31 cellular contexts compared by ENCODE assay signal in the genomic region with DNA sequence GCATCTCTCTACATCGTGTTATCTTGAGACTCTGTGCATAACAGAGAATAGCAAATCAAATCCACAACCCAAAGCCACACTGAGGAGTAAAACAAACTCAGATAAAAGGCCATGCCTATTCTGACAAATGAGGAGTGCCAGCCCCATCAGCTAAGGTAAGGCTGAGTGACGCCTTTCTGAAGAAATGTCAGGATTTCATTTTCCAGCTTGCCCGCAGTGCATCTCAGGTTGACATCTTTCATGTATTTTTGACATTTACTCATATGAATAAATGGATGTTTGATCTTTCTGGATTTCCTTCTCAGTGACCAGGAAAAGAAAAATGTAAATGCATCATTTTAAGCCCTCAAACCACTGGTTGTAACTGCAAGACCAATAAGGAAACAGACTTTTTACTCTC. TPM values are rescaled to one million over a fixed set of nuclear protein-coding genes. Genes with fewer than 3 reads are reported as not detected.
DNase-seq lines count a peak whose midpoint lies in the region; ATAC-seq, FAIRE-seq and TF ChIP-seq lines count a peak whose summit lies in the region.
"Had no signal": no experiment of that assay in that cellular context is flagged by ENCODE, and none has a peak within 500 bp of the region (broad histone marks: within the 10 kb centered on the region; RNA-seq: fewer than 3 reads in every experiment).

No MANE protein-coding gene starts in this region.

- H3K56ac ChIP-seq in H1 (replicated peaks; ENCODE audit: insufficient read length, low read depth, low read length), result no peak overlapping the region

- H3K79me2 ChIP-seq in H1 (ENCODE audit: control insufficient read depth in 1 of 2, insufficient read depth in 2 of 2, low read length in 2 of 2), result no peaks in the 10 kb centered on the region
- H3K79me2 ChIP-seq in neural cell (replicated peaks; ENCODE audit: insufficient read depth, low read length), result no peaks in the 10 kb centered on the region

- H3K23me2 ChIP-seq in H1 (ENCODE audit: low read depth, low read length), result no peaks in the 10 kb centered on the region

- no peak for TF ChIP-seq CTCF in H1 (IDR thresholded peaks at IDR 0.05; ENCODE audit: control extremely low read depth in 1 of 3, insufficient read depth in 1 of 3, low read depth in 1 of 3, low read length in 3 of 3)
- no peak for TF ChIP-seq CTCF in neural cell (IDR thresholded peaks at IDR 0.05; ENCODE audit: poor library complexity, severe bottlenecking)

- H3K9me3 ChIP-seq in H1 (ENCODE audit: insufficient read depth in 2 of 2, low read depth in 1 of 2, low read length in 1 of 2) (no peaks in the 10 kb centered on the region), neural cell (ENCODE audit: low read length) (no peaks in the 10 kb centered on the region)
- H3K9me3 ChIP-seq: A549; BE2C; BLaER1; BLaER1 treated with 17β-estradiol and CSF1 and Interleukin-3, amounts not matched to agents 10 nM and 100 nM; Caco-2 had no signal

- H4K5ac ChIP-seq in H1 (ENCODE audit: insufficient read length, low read depth, low read length), result no peak overlapping the region

- DNase-seq in H1 (ENCODE audit: low read depth in 1 of 2, low spot score in 2 of 2) (no peak), NCI-H1694 (lab: John Stamatoyannopoulos, UW) (no peak)
- DNase-seq: 8988T; ACHN; AML-193; BE2C; C1 segment of cervical spinal cord; Caco-2; Calu3; CD4-positive, alpha-beta memory T cell; CD4-positive, alpha-beta T cell; CD4-positive, CD25-positive, alpha-beta regulatory T cell; CD8-positive, alpha-beta memory T cell; CD8-positive, alpha-beta T cell; COR-L47; DMS 273 treated with DMSO at 0.1 percent for 48 hours; DMS153; DMS53; DMS79; DMS79 treated with DMSO at 0.1 percent for 48 hours; DND-41; EL had no signal

- H3K79me1 ChIP-seq in H1 (ENCODE audit: low read depth, low read length), result no peaks in the 10 kb centered on the region

- H4K91ac ChIP-seq in H1 (replicated peaks; ENCODE audit: insufficient read length, low read length), result no peak overlapping the region

- no peak for TF ChIP-seq POLR2A in H1 (IDR thresholded peaks at IDR 0.05; ENCODE audit: control extremely low read depth in 1 of 2, low read depth in 2 of 2, low read length in 2 of 2)

- H3K4me1 ChIP-seq in H1 (replicated peaks in 1 of 4; ENCODE audit: control insufficient read depth in 3 of 4, insufficient read depth in 4 of 4, low read length in 3 of 4), result peaks cover 0 to 4% (median 0%) of the 10 kb centered on the region in 4 experiments; a peak in 2 of 7 replicates
- H3K4me1 ChIP-seq: A549; BE2C; BLaER1; BLaER1 treated with 17β-estradiol and CSF1 and Interleukin-3, amounts not matched to agents 10 nM and 100 nM; Caco-2 had no signal

- POLR2A ChIA-PET in H1 (lab: Charles Lee; ENCODE audit: partially characterized antibody), result no interaction called here

- no peak overlapping the region for H2BK120ac ChIP-seq in H1 (replicated peaks; ENCODE audit: low read depth, low read length)

- no peak for ATAC-seq in GM21737 (IDR thresholded peaks at IDR 0.05; ENCODE audit: unreplicated experiment)
- ATAC-seq: A549; CD8-positive, alpha-beta T cell had no signal

- no peaks in the 10 kb centered on the region for H3K9me2 ChIP-seq in neural cell (ENCODE audit: insufficient read depth, low read length)

- H2BK5ac ChIP-seq in H1 (ENCODE audit: low read depth, low read length), result no peak overlapping the region

- FAIRE-seq in H1 (lab: Jason Lieb, UNC), result no peak
- FAIRE-seq: A204.1, A549, D721Med had no signal

- no peak overlapping the region; the same call in 1 of the 2 replicates for H2AK5ac ChIP-seq in H1 (ENCODE audit: low read depth, low read length)

- H3K23ac ChIP-seq in H1 (ENCODE audit: insufficient read length), result no peak overlapping the region

- H2BK12ac ChIP-seq in H1 (ENCODE audit: low read depth, low read length), result peak overlapping the region; percentile 29; the same call in 1 of the 2 replicates

- H3K4me2 ChIP-seq in H1 (ENCODE audit: insufficient read depth in 1 of 2, low read depth in 2 of 2, low read length in 2 of 2) (no peak overlapping the region), neural cell (ENCODE audit: low read length) (no peak overlapping the region)
- H3K4me2 ChIP-seq: A549; BLaER1; BLaER1 treated with 17β-estradiol and CSF1 and Interleukin-3, amounts not matched to agents 10 nM and 100 nM had no signal

- H2BK20ac ChIP-seq in H1 (ENCODE audit: low read length), result no peak overlapping the region

- H4K8ac ChIP-seq in H1 (ENCODE audit: extremely low read depth, insufficient read depth, low read length), result no peak overlapping the region

- H4K20me1 ChIP-seq in H1 (replicated peaks in 1 of 2; ENCODE audit: control insufficient read depth in 1 of 2, insufficient read depth in 2 of 2, low read length in 2 of 2) (no peaks in the 10 kb centered on the region), neural cell (ENCODE audit: insufficient read depth) (no peaks in the 10 kb centered on the region)
- H4K20me1 ChIP-seq: BLaER1; BLaER1 treated with 17β-estradiol and CSF1 and Interleukin-3, amounts not matched to agents 10 nM and 100 nM had no signal

- TF ChIP-seq EP300 in H1 (IDR thresholded peaks at IDR 0.05; ENCODE audit: borderline replicate concordance in 1 of 2, low read depth in 2 of 2, low read length in 2 of 2) (no peak), neural cell (conservative IDR thresholded peaks at IDR 0.05; ENCODE audit: poor library complexity, severe bottlenecking) (peak; percentile 98)

- H3K14ac ChIP-seq in H1 (ENCODE audit: insufficient read length), result no peak overlapping the region

- H3K9ac ChIP-seq in H1 (replicated peaks in 1 of 4; ENCODE audit: extremely low read depth in 1 of 4, low read depth in 3 of 4, low read length in 3 of 4), result no peak overlapping the region
- no peak overlapping the region for H3K9ac ChIP-seq in neural cell (ENCODE audit: low read length)
- H3K9ac ChIP-seq: BLaER1; BLaER1 treated with 17β-estradiol and CSF1 and Interleukin-3, amounts not matched to agents 10 nM and 100 nM had no signal

- TF ChIP-seq RAD21 in H1 (IDR thresholded peaks at IDR 0.05 in 1 of 2, conservative IDR thresholded peaks at IDR 0.05 in 1 of 2; ENCODE audit: low read depth in 2 of 2, low read length in 2 of 2), result no peak
- TF ChIP-seq RAD21 in neural cell (conservative IDR thresholded peaks at IDR 0.05), result no peak

- H2BK15ac ChIP-seq in H1 (ENCODE audit: low read length), result no peak overlapping the region

- H3K18ac ChIP-seq in H1 (ENCODE audit: extremely low read depth, low read length), result no peak overlapping the region

- H3K27me3 ChIP-seq in H1 (replicated peaks in 1 of 4; ENCODE audit: control insufficient read depth in 3 of 4, extremely low read depth in 1 of 4, insufficient read depth in 3 of 4, low read length in 3 of 4), result no peaks in the 10 kb centered on the region
- no peaks in the 10 kb centered on the region for H3K27me3 ChIP-seq in neural cell (ENCODE audit: insufficient read depth, low read depth, low read length)
- H3K27me3 ChIP-seq: BE2C; BLaER1; BLaER1 treated with 17β-estradiol and CSF1 and Interleukin-3, amounts not matched to agents 10 nM and 100 nM had no signal

- no peak overlapping the region for H3K4me3 ChIP-seq in H1 (ENCODE audit: extremely low read depth in 1 of 4, insufficient read depth in 2 of 4, low read depth in 3 of 4, low read length in 4 of 4)
- H3K4me3 ChIP-seq in neural cell (ENCODE audit: low read length), result no peak overlapping the region
- H3K4me3 ChIP-seq: A549; BLaER1; BLaER1 treated with 17β-estradiol and CSF1 and Interleukin-3, amounts not matched to agents 10 nM and 100 nM had no signal

- H3K36me3 ChIP-seq in H1 (ENCODE audit: control insufficient read depth in 2 of 4, insufficient read depth in 4 of 4, low read length in 3 of 4) (no peaks in the 10 kb centered on the region), neural cell (ENCODE audit: insufficient read depth, low read length) (no peaks in the 10 kb centered on the region)
- H3K36me3 ChIP-seq: BE2C; BLaER1; BLaER1 treated with 17β-estradiol and CSF1 and Interleukin-3, amounts not matched to agents 10 nM and 100 nM had no signal

- H3K27ac ChIP-seq in H1 (ENCODE audit: low read depth, low read length) (no peak overlapping the region), neural cell (ENCODE audit: low read length) (no peak overlapping the region)
- H3K27ac ChIP-seq: 22Rv1; A549; BLaER1; BLaER1 treated with 17β-estradiol and CSF1 and Interleukin-3, amounts not matched to agents 10 nM and 100 nM; C4-2B had no signal

- no peaks in the 10 kb centered on the region for H3F3A ChIP-seq in neural cell (ENCODE audit: insufficient read depth, low read length, poor library complexity, severe bottlenecking)

- no peak overlapping the region for H3K4ac ChIP-seq in H1 (replicated peaks; ENCODE audit: insufficient read length, low read depth, low read length)

- CTCF ChIA-PET in H1 (lab: Charles Lee; ENCODE audit: partially characterized antibody), result interaction anchor here (1.0 to 1.7 kb wide), 2 partner anchors 17 to 71 kb away, joined by 3 to 4 read pairs; no protein-coding TSS in a partner anchor

- H2AFZ ChIP-seq in H1 (ENCODE audit: low read length) (no peak overlapping the region), neural cell (ENCODE audit: low read depth, low read length) (no peak overlapping the region)

- 87% methylated on average over 3 of the region's 3 CpGs; no CpG with 5 or more reads in 1 of the 2 experiments for WGBS in H1 (ENCODE audit: extremely low coverage in 1 of 2, insufficient coverage in 1 of 2, insufficient read length in 1 of 2, insufficient replicate concordance in 2 of 2, low coverage in 1 of 2, low lambda C conversion rate in 2 of 2, missing lambda C conversion rate in 1 of 2), 2 experiments

TF ChIP-seq in H1, 55 proteins besides CTCF, POLR2A, EP300 and RAD21 (continues in another document):
- TF ChIP-seq TBP (IDR thresholded peaks at IDR 0.05; ENCODE audit: low read depth, low read length) (no peak), POU5F1 (IDR thresholded peaks at IDR 0.05; ENCODE audit: low read depth, low read length) (no peak)

TF ChIP-seq in neural cell, 6 proteins besides CTCF, POLR2A, EP300 and RAD21 (continues in another document):
- peak; percentile 84 for TF ChIP-seq POLR2AphosphoS5 (IDR thresholded peaks at IDR 0.05)
- no peak for TF ChIP-seq MXI1 (conservative IDR thresholded peaks at IDR 0.05; ENCODE audit: poor library complexity, severe bottlenecking)
- TF ChIP-seq TAF1 (IDR thresholded peaks at IDR 0.05; ENCODE audit: low read depth), result no peak
- no peak for TF ChIP-seq EZH2 (IDR thresholded peaks at IDR 0.05; ENCODE audit: borderline replicate concordance, insufficient read depth, low read length, poor library complexity, severe bottlenecking)

RNA-seq across cellular contexts. Expression of a gene that starts 49.3 kb away (rescaled TPM):
- 45.4 and 49.8 TPM in 2 replicates for total RNA-seq in H1 (2021; fragmentation: NEBNext Ultra II Directional; extraction: Animal tissue kit (Norgen Biotek cat#: 25700))
- polyA plus RNA-seq in H1 (2011; rRNA removed) (29.3 and 39.3 TPM in 2 replicates), neural cell (16.5 and 17.9 TPM in 2 replicates)
- 38.9 TPM for polyA plus RNA-seq in H1 (2011; cell fraction: cytosol; rRNA removed)
- polyA plus RNA-seq in H1 (2011; cell fraction: nucleus; rRNA removed), result 26.6 TPM
- 42.3 to 46.9 TPM (median 43.8 TPM) in 4 replicates for polyA plus RNA-seq in H1 (2012, experiment 1 of 2)
- 9.1 TPM for polyA plus RNA-seq in H1 (2012, experiment 2 of 2)
- polyA plus RNA-seq in H1 (2013, experiment 1 of 2), result 33.5 TPM
- polyA plus RNA-seq in H1 (2013, experiment 2 of 2), result 32.2 TPM
- polyA minus RNA-seq in H1 (2011; rRNA and poly(A)+ RNA removed), result 59.1 and 87.4 TPM in 2 replicates
- 18.2 TPM for polyA minus RNA-seq in H1 (2011; cell fraction: cytosol; rRNA and poly(A)+ RNA removed)
- 21.0 TPM for polyA minus RNA-seq in H1 (2011; cell fraction: nucleus; rRNA and poly(A)+ RNA removed)
- polyA minus RNA-seq in neural cell, result 22.4 and 23.8 TPM in 2 replicates
